ENCODE assay signal across 19 cellular contexts in the genomic region with DNA sequence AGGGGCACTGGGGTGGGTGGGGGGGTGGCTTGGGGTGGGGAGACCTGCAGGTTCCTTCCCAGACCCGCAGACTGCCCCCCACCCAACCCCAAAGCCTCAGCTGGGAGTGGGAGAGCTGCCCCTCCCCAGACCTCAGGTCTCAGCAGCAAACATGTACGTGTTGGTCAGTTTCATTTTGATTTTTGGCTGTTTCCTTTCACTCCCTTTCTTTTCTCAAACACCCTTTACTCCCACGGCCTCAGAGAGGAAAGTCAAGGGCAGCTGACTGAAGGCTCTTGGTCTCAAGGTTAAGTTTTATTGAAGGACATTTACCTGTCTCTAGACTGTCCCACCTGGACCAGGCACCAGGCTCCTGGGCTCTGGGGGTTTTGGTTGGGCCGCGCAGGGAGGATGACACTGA. TPM values are rescaled to one million over a fixed set of nuclear protein-coding genes. Genes with fewer than 3 reads are reported as not detected.
DNase-seq lines count a peak whose midpoint lies in the region; ATAC-seq, FAIRE-seq and TF ChIP-seq lines count a peak whose summit lies in the region.
"Had no signal": no experiment of that assay in that cellular context is flagged by ENCODE, and none has a peak within 500 bp of the region (broad histone marks: within the 10 kb centered on the region; RNA-seq: fewer than 3 reads in every experiment).

No MANE protein-coding gene starts in this region.

- no peak overlapping the region for H3K9ac ChIP-seq in HepG2 (ENCODE audit: insufficient read depth, low read depth, low read length)

- FAIRE-seq in A549 (lab: Jason Lieb, UNC): no peak
- no peak for FAIRE-seq in HepG2 (lab: Jason Lieb, UNC)
- FAIRE-seq: urothelium cell line had no signal

- H3K27me3 ChIP-seq in Caco-2 (replicated peaks; ENCODE audit: control insufficient read depth, insufficient read depth, low read length): no peaks in the 10 kb centered on the region; the same call in none of the 2 replicates
- H3K27me3 ChIP-seq in Panc1 (ENCODE audit: control insufficient read depth, insufficient read depth, low read length): no peaks in the 10 kb centered on the region
- peaks cover 0 to 13% of the 10 kb centered on the region in 2 experiments; a peak in 4 of 5 replicates for H3K27me3 ChIP-seq in HepG2 (ENCODE audit: control insufficient read depth in 1 of 2, insufficient read depth in 2 of 2, low read length in 2 of 2)

- CTCF ChIA-PET in A549 (lab: Yijun Ruan, JAX): interaction anchor here (0.8 to 4.6 kb wide), 5 partner anchors 14 to 90 kb away, joined by 3 to 33 read pairs (median 8); no protein-coding TSS in a partner anchor
- CTCF ChIA-PET in Caco-2 (lab: Charles Lee): no interaction called here
- CTCF ChIA-PET in Panc1 (lab: Charles Lee): no interaction called here
- CTCF ChIA-PET in HepG2 (lab: Yijun Ruan, JAX; ENCODE audit: low intra/inter-chr PET ratio, low total read pairs): no interaction called here

- no peaks in the 10 kb centered on the region for H3K9me3 ChIP-seq in A549
- H3K9me3 ChIP-seq in Caco-2: no peaks in the 10 kb centered on the region
- H3K9me3 ChIP-seq in Panc1 (ENCODE audit: control insufficient read depth, insufficient read depth, low read depth, low read length): no peaks in the 10 kb centered on the region
- H3K9me3 ChIP-seq in HepG2 (ENCODE audit: low read length): no peaks in the 10 kb centered on the region

- no peak overlapping the region for H3K27ac Mint-ChIP-seq in Caco-2 (ENCODE audit: unreplicated experiment)
- no peak overlapping the region for H3K27ac Mint-ChIP-seq in naive thymus-derived CD8-positive, alpha-beta T cell

- peaks cover 19% of the 10 kb centered on the region for H3K27me3 Mint-ChIP-seq in Caco-2 (ENCODE audit: insufficient read depth, unreplicated experiment)
- peaks cover 4 to 42% (median 19%) of the 10 kb centered on the region in 5 donors for H3K27me3 Mint-ChIP-seq in naive thymus-derived CD8-positive, alpha-beta T cell

- H3K36me3 ChIP-seq in Caco-2 (ENCODE audit: control insufficient read depth, insufficient read depth, low read length): no peaks in the 10 kb centered on the region
- no peaks in the 10 kb centered on the region for H3K36me3 ChIP-seq in Panc1 (ENCODE audit: control insufficient read depth, insufficient read depth, low read length)
- H3K36me3 ChIP-seq in HepG2 (replicated peaks in 1 of 2; ENCODE audit: control insufficient read depth in 1 of 2, insufficient read depth in 2 of 2, low read length in 2 of 2): no peaks in the 10 kb centered on the region

- H2AFZ ChIP-seq in HepG2 (ENCODE audit: low read length): no peak overlapping the region

- in situ Hi-C loops in Panc1 (cut with HindIII; ENCODE audit: low pct_unique_long_range_greater_than_20kb, low sequenced_read_pairs): no loop called here
- in situ Hi-C loops in HepG2 (cut with HindIII; ENCODE audit: extremely low pct_ligation_motif_present, low pct_unique_long_range_greater_than_20kb): no loop called here

- TF ChIP-seq RAD21 in A549 (conservative IDR thresholded peaks at IDR 0.05 in 1 of 2, IDR thresholded peaks at IDR 0.05 in 1 of 2): no peak
- TF ChIP-seq RAD21 in HepG2 (CRISPR knock-in tag; IDR thresholded peaks at IDR 0.05): no peak

- no peaks in the 10 kb centered on the region for H3K36me3 Mint-ChIP-seq in Caco-2 (ENCODE audit: insufficient read depth, unreplicated experiment)
- no peaks in the 10 kb centered on the region for H3K36me3 Mint-ChIP-seq in naive thymus-derived CD8-positive, alpha-beta T cell

- no peaks in the 10 kb centered on the region for H4K20me1 ChIP-seq in HepG2 (ENCODE audit: insufficient read depth, low read length)

- H3K4me3 Mint-ChIP-seq in Caco-2 (ENCODE audit: unreplicated experiment): peak overlapping the region; percentile 49
- peak overlapping the region in 4 of 10 donors; percentile 28 to 62 (median 30) for H3K4me3 Mint-ChIP-seq in naive thymus-derived CD8-positive, alpha-beta T cell

- no peaks in the 10 kb centered on the region for H3K9me3 Mint-ChIP-seq in Caco-2 (ENCODE audit: unreplicated experiment)
- H3K9me3 Mint-ChIP-seq in naive thymus-derived CD8-positive, alpha-beta T cell: no peaks in the 10 kb centered on the region

- 65% methylated on average over 5 of the region's 5 CpGs for WGBS in A549 (ENCODE audit: missing lambda C conversion rate)
- 30% methylated on average over 4 of the region's 5 CpGs for WGBS in HepG2 (ENCODE audit: low lambda C conversion rate)

- POLR2A ChIA-PET in A549 (lab: Yijun Ruan, JAX) (no interaction called here), Caco-2 (lab: Charles Lee) (no interaction called here), Panc1 (lab: Charles Lee) (interaction anchor here (0.5 kb wide), 1 partner anchor 122 kb away, joined by 4 read pairs; no protein-coding TSS in a partner anchor), HepG2 (lab: Yijun Ruan, JAX) (no interaction called here)
- POLR2A ChIA-PET in naive thymus-derived CD8-positive, alpha-beta T cell (lab: Charles Lee): no interaction called here

- ATAC-seq in A549: peak in 1 of 2 experiments; percentile 11; a peak in 1 of 6 replicates
- 0 out of 2 replicates have a peak, but pooled peaks have one; percentile 11 for ATAC-seq in Panc1
- 0 out of 3 replicates have a peak, but pooled peaks have one; percentile 15 for ATAC-seq in HepG2
- no peak for ATAC-seq in naive thymus-derived CD8-positive, alpha-beta T cell
- ATAC-seq: left colon had no signal

- TF ChIP-seq POLR2A in A549 (IDR thresholded peaks at IDR 0.05; ENCODE audit: low read length) (no peak), HepG2 (IDR thresholded peaks at IDR 0.05; ENCODE audit: insufficient read depth in 1 of 2, low read depth in 2 of 2, low read length in 2 of 2) (no peak)

- TF ChIP-seq CTCF in A549 (IDR thresholded peaks at IDR 0.05) (no peak), Caco-2 (IDR thresholded peaks at IDR 0.05; ENCODE audit: insufficient read depth in 1 of 2, low read depth in 1 of 2, low read length in 1 of 2, severe bottlenecking in 1 of 2, unreplicated experiment in 1 of 2) (no peak), Panc1 (IDR thresholded peaks at IDR 0.05) (no peak), HepG2 (CRISPR knock-in tag; IDR thresholded peaks at IDR 0.05) (no peak)

- no peaks in the 10 kb centered on the region for H3K4me1 Mint-ChIP-seq in Caco-2 (ENCODE audit: low read depth, unreplicated experiment)
- H3K4me1 Mint-ChIP-seq in naive thymus-derived CD8-positive, alpha-beta T cell: peaks cover 2 to 9% (median 7%) of the 10 kb centered on the region in 4 donors

- BruUV-seq in Caco-2 (replicated peaks; lab: Mats Ljungman, UMichigan) (no TSS peak), Panc1 (replicated peaks; lab: Mats Ljungman, UMichigan) (no TSS peak), HepG2 (replicated peaks; lab: Mats Ljungman, UMichigan) (no TSS peak)

- H3K79me2 ChIP-seq in HepG2 (ENCODE audit: insufficient read depth, low read length): no peaks in the 10 kb centered on the region

- DNase-seq in A549 (ENCODE audit: low read depth in 1 of 2, low spot score in 1 of 2) (no peak), Caco-2 (no peak), Panc1 (ENCODE audit: low read depth, low spot score) (no peak), HepG2 (ENCODE audit: low spot score) (no peak), DMS153 treated with DMSO at 0.1 percent for 48 hours (lab: John Stamatoyannopoulos, UW; ENCODE audit: unreplicated experiment) (no peak), NCI-H446 (lab: John Stamatoyannopoulos, UW) (no peak)
- DNase-seq in naive thymus-derived CD8-positive, alpha-beta T cell: no peak
- DNase-seq in stimulated activated CD4-positive, alpha-beta T cell treated with anti-CD3 and anti-CD28 coated beads, Interleukin-2, amount 100 ng/mL, for 48 hours: no peak
- DNase-seq: activated T-cell treated with anti-CD3 and anti-CD28 coated beads, Interleukin-2, amount 50 U/mL, for 1 hour; Calu3; dorsolateral prefrontal cortex; erythroblast; left colon; MV-4-11; NCI-H2029; occipital lobe; right cardiac atrium; SW 1271 had no signal

- peaks cover 12% of the 10 kb centered on the region; the same call in 2 of the 3 replicates for H3K4me1 ChIP-seq in A549
- peaks cover 5% of the 10 kb centered on the region; the same call in 1 of the 2 replicates for H3K4me1 ChIP-seq in Caco-2
- H3K4me1 ChIP-seq in Panc1 (ENCODE audit: control insufficient read depth, insufficient read depth, low read length): peaks cover 14% of the 10 kb centered on the region; the same call in 1 of the 2 replicates
- H3K4me1 ChIP-seq in HepG2 (ENCODE audit: insufficient read depth, low read length): peaks cover 9% of the 10 kb centered on the region

- H3K4me2 ChIP-seq in A549: peak overlapping the region; percentile 91
- peak overlapping the region; percentile 12; the same call in 1 of the 2 replicates for H3K4me2 ChIP-seq in HepG2 (ENCODE audit: low read depth, low read length)

- H3K4me3 ChIP-seq in A549 (no peak overlapping the region), Caco-2 (ENCODE audit: low read depth, low read length) (no peak overlapping the region), Panc1 (ENCODE audit: low read depth in 2 of 2, low read length in 2 of 2) (no peak overlapping the region), HepG2 (replicated peaks in 1 of 3; ENCODE audit: insufficient read depth in 1 of 3, low read depth in 2 of 3, low read length in 3 of 3) (no peak overlapping the region)

- TF ChIP-seq EP300 in A549 (IDR thresholded peaks at IDR 0.05): no peak
- TF ChIP-seq EP300 in HepG2 (IDR thresholded peaks at IDR 0.05; ENCODE audit: low read depth in 2 of 2, low read length in 2 of 2): no peak
- no peak for TF ChIP-seq EP300 in HepG2 (CRISPR knock-in tag; IDR thresholded peaks at IDR 0.05; ENCODE audit: borderline replicate concordance)

- H3K27ac ChIP-seq in A549: no peak overlapping the region
- no peak overlapping the region for H3K27ac ChIP-seq in Panc1 (ENCODE audit: low read length)
- no peak overlapping the region for H3K27ac ChIP-seq in HepG2 (ENCODE audit: extremely low read length, insufficient read depth, low read length)

- intact Hi-C loops in Caco-2 (cut with micrococcal nuclease; ENCODE audit: unreplicated experiment): no loop called here
- intact Hi-C loops in Panc1 (cut with micrococcal nuclease; ENCODE audit: unreplicated experiment): no loop called here
- intact Hi-C loops in HepG2 (cut with micrococcal nuclease; ENCODE audit: unreplicated experiment): no loop called here

RNA-seq across cellular contexts. Expression of gene HSPB1, which starts 34.1 kb away (rescaled TPM):
- 185 and 209 TPM in 2 replicates for polyA plus RNA-seq in A549 (2011; rRNA removed)
- polyA plus RNA-seq in A549 (2012; cell fraction: cytosol; rRNA removed): 1,409 and 1,648 TPM in 2 replicates
- 1,259 and 1,748 TPM in 2 replicates for polyA plus RNA-seq in A549 (2012; cell fraction: nucleus; rRNA removed)
- 547 to 666 TPM (median 620 TPM) in 3 replicates for polyA plus RNA-seq in A549 (2017; fragmentation: RNase III; extraction: RNeasy Plus Mini Kit Qiagen cat#74134 plus additional on column Dnase treatment)
- 41.9 and 74.6 TPM in 2 replicates for polyA minus RNA-seq in A549 (2011; rRNA and poly(A)+ RNA removed)
- total RNA-seq in Caco-2 (2022): 82.1 and 89.1 TPM in 2 replicates
- total RNA-seq in Panc1 (2021; ENCODE audit: unreplicated experiment): 422 TPM
- polyA plus RNA-seq in Panc1 (2012; ENCODE audit: insufficient read length): 1,072 TPM
- 21.0 and 22.7 TPM in 2 replicates for total RNA-seq in HepG2 (2016; rRNA removed; fragmentation: Illumina TruSeq; extraction: Trizol)
- total RNA-seq in HepG2 (2016; cell fraction: cytosol; rRNA removed; fragmentation: Illumina TruSeq; extraction: Trizol; ENCODE audit: low read depth): 28.6 and 37.9 TPM in 2 replicates
- total RNA-seq in HepG2 (2016; cell fraction: insoluble cytoplasmic fraction; rRNA removed; fragmentation: Illumina TruSeq; extraction: Trizol): 19.5 and 23.3 TPM in 2 replicates
- 23.9 and 34.4 TPM in 2 replicates for total RNA-seq in HepG2 (2016; cell fraction: membrane; rRNA removed; fragmentation: Illumina TruSeq; extraction: Trizol)
- total RNA-seq in HepG2 (2016; cell fraction: nucleus; rRNA removed; fragmentation: Illumina TruSeq; extraction: Trizol): 7.9 and 12.0 TPM in 2 replicates
- 38.6 and 58.7 TPM in 2 replicates for polyA plus RNA-seq in HepG2 (2011; rRNA removed)
- 27.4 and 50.9 TPM in 2 replicates for polyA plus RNA-seq in HepG2 (2011; cell fraction: cytosol; rRNA removed)
- polyA plus RNA-seq in HepG2 (2011; cell fraction: nucleus; rRNA removed): 34.0 and 48.4 TPM in 2 replicates
- polyA plus RNA-seq in HepG2 (2012): 35.1 and 96.6 TPM in 2 replicates
- polyA plus RNA-seq in HepG2 (2016; cell fraction: cytosol; fragmentation: Illumina TruSeq; extraction: Trizol; ENCODE audit: low read depth): 146 and 151 TPM in 2 replicates
- polyA plus RNA-seq in HepG2 (2016; cell fraction: insoluble cytoplasmic fraction; fragmentation: Illumina TruSeq; extraction: Trizol; ENCODE audit: low read depth): 58.6 and 80.2 TPM in 2 replicates
- polyA plus RNA-seq in HepG2 (2016; cell fraction: membrane; fragmentation: Illumina TruSeq; extraction: Trizol; ENCODE audit: low read depth): 115 and 119 TPM in 2 replicates
- 42.2 and 50.9 TPM in 2 replicates for polyA plus RNA-seq in HepG2 (2016; cell fraction: nucleus; fragmentation: Illumina TruSeq; extraction: Trizol; ENCODE audit: insufficient read depth, low read depth)
- polyA minus RNA-seq in HepG2 (2011; rRNA and poly(A)+ RNA removed; ENCODE audit: low replicate concordance): 27.1 and 53.9 TPM in 2 replicates
- 26.1 and 27.0 TPM in 2 replicates for polyA minus RNA-seq in HepG2 (2011; cell fraction: cytosol; rRNA and poly(A)+ RNA removed)
- 5.0 and 5.2 TPM in 2 replicates for polyA minus RNA-seq in HepG2 (2011; cell fraction: nucleus; rRNA and poly(A)+ RNA removed)
- 10 to 100 TPM; 48.5 to 49.4 TPM for total RNA-seq in naive thymus-derived CD8-positive, alpha-beta T cell
- polyA plus RNA-seq in naive thymus-derived CD8-positive, alpha-beta T cell: 100 to 1,000 TPM in 2 of 3 donors, 10 to 100 TPM in 1; 96.4 to 128 (median 125) TPM

Comparison
In these comparisons a context has a peak if more than half of its experiments do, and no peak if none do; other contexts are left out.
1. ATAC-seq: peak in Panc1 (single experiment) and HepG2 (single experiment); none in naive thymus-derived CD8-positive, alpha-beta T cell (0 of 2).